ENCODE assay signal across 9 cellular contexts in the genomic region with DNA sequence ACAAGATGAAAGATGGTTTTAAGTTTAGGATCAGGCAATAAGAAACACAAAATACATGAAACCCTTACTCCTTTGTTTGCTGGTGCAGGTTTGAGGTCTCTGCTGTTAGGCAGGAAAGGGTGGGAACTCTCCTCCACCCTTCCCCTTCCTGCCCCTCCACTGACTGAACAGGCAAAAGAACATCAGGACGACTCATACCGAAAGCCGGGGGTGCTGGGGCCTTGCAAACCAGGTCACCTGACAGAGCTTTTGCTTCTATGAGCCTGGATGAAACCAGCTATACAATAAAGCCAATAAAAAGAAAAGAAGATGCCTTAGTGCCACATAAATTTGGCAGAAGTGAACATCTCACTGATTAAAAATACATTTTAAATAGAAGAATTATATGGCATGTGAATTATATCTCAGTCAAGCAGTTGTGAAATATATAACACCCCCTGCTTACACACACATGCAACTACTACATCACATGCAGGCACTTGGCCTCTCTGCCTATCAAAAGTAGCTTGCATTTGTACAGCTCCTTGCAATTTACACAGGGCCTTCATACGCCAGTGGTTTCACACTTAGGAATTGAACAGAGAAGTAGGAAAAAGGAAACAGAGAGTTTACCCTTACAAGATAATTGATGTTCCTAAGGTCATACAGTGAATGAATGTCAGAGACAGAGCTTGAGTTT.
DNase-seq lines count a peak whose midpoint lies in the region; ATAC-seq, FAIRE-seq and TF ChIP-seq lines count a peak whose summit lies in the region.
"Had no signal": no experiment of that assay in that cellular context is flagged by ENCODE, and none has a peak within 500 bp of the region (broad histone marks: within the 10 kb centered on the region; RNA-seq: fewer than 3 reads in every experiment).

No MANE protein-coding gene starts in this region.

- CTCF ChIA-PET in SK-N-SH (lab: Yijun Ruan, JAX) = interaction anchor here (0.7 kb wide), 1 partner anchor 8 kb away, joined by 3 read pairs; no protein-coding TSS in a partner anchor

- no peak overlapping the region for H3K27ac ChIP-seq in SK-N-SH (ENCODE audit: low read depth in 2 of 2, low read length in 1 of 2)
- no peak overlapping the region for H3K27ac ChIP-seq in Karpas-422 (ENCODE audit: low read length)
- H3K27ac ChIP-seq: A549 had no signal

- H3K4me3 ChIP-seq in SK-N-SH (ENCODE audit: low read depth in 2 of 2, low read length in 1 of 2) = no peak overlapping the region
- H3K4me3 ChIP-seq in Karpas-422 (ENCODE audit: low read length) = no peak overlapping the region
- H3K4me3 ChIP-seq: A549 had no signal

- H3K9me3 ChIP-seq in SK-N-SH (no peaks in the 10 kb centered on the region), Karpas-422 (ENCODE audit: low read length) (no peaks in the 10 kb centered on the region)
- H3K9me3 ChIP-seq: A549 had no signal

- ATAC-seq in SK-N-SH treated with all-trans-retinoic acid at 6 μM for 48 hours (no peak), HG03439 (IDR thresholded peaks at IDR 0.05; ENCODE audit: unreplicated experiment) (peak; percentile 83), left cardiac atrium (peak; percentile 74 to 85)
- peak; percentile 62 for ATAC-seq in stimulated activated naive CD8-positive, alpha-beta T cell treated with anti-CD3 and anti-CD28 coated beads, Interleukin-15, Interleukin-2, amounts not matched to agents 100 U/mL and 50 U/mL, for 24 hours
- ATAC-seq: A549 had no signal

- TF ChIP-seq CTCF in SK-N-SH (IDR thresholded peaks at IDR 0.05) = no peak

- TF ChIP-seq POLR2A in H54 (IDR thresholded peaks at IDR 0.05; ENCODE audit: low read depth, low read length) = no peak

- DNase-seq in SK-N-SH (no peak), left cardiac atrium (peak; percentile 69), Karpas-422 (no peak), H54 (ENCODE audit: insufficient read length, low spot score) (no peak)
- DNase-seq in activated CD4-positive, alpha-beta T cell treated with anti-CD3 and anti-CD28 coated beads, Interleukin-2, amount 50 U/mL, for 4 hours = peak; percentile 58 to 66
- DNase-seq in stimulated activated naive CD8-positive, alpha-beta T cell treated with anti-CD3 and anti-CD28 coated beads, Interleukin-15, Interleukin-2, amounts not matched to agents 100 U/mL and 50 U/mL, for 24 hours = peak; percentile 78

- H2AFZ ChIP-seq in SK-N-SH (ENCODE audit: low read depth) = peak overlapping the region; percentile 26; the same call in 1 of the 2 replicates
- H2AFZ ChIP-seq in Karpas-422 (ENCODE audit: low read length) = no peak overlapping the region

- 69% methylated on average over 4 of the region's 4 CpGs for WGBS in SK-N-SH (ENCODE audit: low lambda C conversion rate)

- no peak overlapping the region for H3K9ac ChIP-seq in SK-N-SH
- H3K9ac ChIP-seq in Karpas-422 (ENCODE audit: low read length) = no peak overlapping the region

- intact Hi-C loops in left cardiac atrium (cut with DNase I) = no loop called here

- no peak for FAIRE-seq in H54 (lab: Jason Lieb, UNC)
- FAIRE-seq: A549 had no signal

- no peaks in the 10 kb centered on the region for H3K36me3 ChIP-seq in SK-N-SH (replicated peaks in 1 of 2; ENCODE audit: control insufficient read depth in 1 of 2, insufficient read depth in 2 of 2, low read length in 1 of 2)
- H3K36me3 ChIP-seq in Karpas-422 (ENCODE audit: insufficient read depth, low read length) = no peaks in the 10 kb centered on the region

- no peak for TF ChIP-seq EP300 in SK-N-SH (IDR thresholded peaks at IDR 0.05; ENCODE audit: borderline replicate concordance in 1 of 2, low read depth in 1 of 2, low read length in 1 of 2)

- H3K79me2 ChIP-seq in SK-N-SH (ENCODE audit: insufficient read depth) (no peaks in the 10 kb centered on the region), Karpas-422 (ENCODE audit: low read length) (no peaks in the 10 kb centered on the region)

- TF ChIP-seq RAD21 in SK-N-SH (IDR thresholded peaks at IDR 0.05; ENCODE audit: low read length) = no peak

- H3F3A ChIP-seq in SK-N-SH (replicated peaks; ENCODE audit: insufficient read depth) = no peaks in the 10 kb centered on the region

- no peaks in the 10 kb centered on the region for H4K20me1 ChIP-seq in SK-N-SH (ENCODE audit: insufficient read depth)
- H4K20me1 ChIP-seq in Karpas-422 (ENCODE audit: insufficient read depth, low read depth, low read length) = no peaks in the 10 kb centered on the region

- H3K9me2 ChIP-seq in SK-N-SH = no peaks in the 10 kb centered on the region
- no peaks in the 10 kb centered on the region for H3K9me2 ChIP-seq in Karpas-422 (replicated peaks; ENCODE audit: insufficient read depth, low read length)

- POLR2A ChIA-PET in SK-N-SH (lab: Yijun Ruan, JAX) = no interaction called here

- H3K4me1 ChIP-seq in SK-N-SH (ENCODE audit: control insufficient read depth in 1 of 2, insufficient read depth in 2 of 2, low read depth in 1 of 2, low read length in 1 of 2) = peaks cover 0 to 3% of the 10 kb centered on the region in 2 experiments; a peak in 1 of 4 replicates
- H3K4me1 ChIP-seq in Karpas-422 (ENCODE audit: low read length) = no peaks in the 10 kb centered on the region
- H3K4me1 ChIP-seq: A549 had no signal

- H3K27me3 ChIP-seq in SK-N-SH (ENCODE audit: insufficient read depth) = no peaks in the 10 kb centered on the region
- H3K27me3 ChIP-seq in Karpas-422 (ENCODE audit: low read length) = 0 out of 2 replicates have a peak, but pooled peaks cover 3% of the 10 kb centered on the region

- H3K4me2 ChIP-seq in SK-N-SH (no peak overlapping the region), Karpas-422 (ENCODE audit: low read depth, low read length, poor library complexity, severe bottlenecking) (no peak overlapping the region)
- H3K4me2 ChIP-seq: A549 had no signal

TF ChIP-seq in SK-N-SH, 30 proteins besides CTCF, POLR2A, EP300 and RAD21:
- TF ChIP-seq SIN3A (IDR thresholded peaks at IDR 0.05; ENCODE audit: borderline replicate concordance, low read depth, low read length) (no peak), NFIC (IDR thresholded peaks at IDR 0.05; ENCODE audit: borderline replicate concordance) (no peak), JUND (IDR thresholded peaks at IDR 0.05) (no peak)

TF ChIP-seq in SK-N-SH treated with all-trans-retinoic acid at 6 μM for 48 hours, 23 proteins besides CTCF, POLR2A, EP300 and RAD21 (continues in another document):
- TF ChIP-seq GLIS3 (CRISPR knock-in tag; IDR thresholded peaks at IDR 0.05) (no peak), ZFP3 (CRISPR knock-in tag; IDR thresholded peaks at IDR 0.05) (no peak), ZFP30 (CRISPR knock-in tag; IDR thresholded peaks at IDR 0.05) (no peak), OSR1 (CRISPR knock-in tag; IDR thresholded peaks at IDR 0.05) (no peak), ZNF8 (CRISPR knock-in tag; IDR thresholded peaks at IDR 0.05) (no peak), PPARA (CRISPR knock-in tag; IDR thresholded peaks at IDR 0.05; ENCODE audit: borderline replicate concordance) (no peak)
- TF ChIP-seq, protein P1, sequence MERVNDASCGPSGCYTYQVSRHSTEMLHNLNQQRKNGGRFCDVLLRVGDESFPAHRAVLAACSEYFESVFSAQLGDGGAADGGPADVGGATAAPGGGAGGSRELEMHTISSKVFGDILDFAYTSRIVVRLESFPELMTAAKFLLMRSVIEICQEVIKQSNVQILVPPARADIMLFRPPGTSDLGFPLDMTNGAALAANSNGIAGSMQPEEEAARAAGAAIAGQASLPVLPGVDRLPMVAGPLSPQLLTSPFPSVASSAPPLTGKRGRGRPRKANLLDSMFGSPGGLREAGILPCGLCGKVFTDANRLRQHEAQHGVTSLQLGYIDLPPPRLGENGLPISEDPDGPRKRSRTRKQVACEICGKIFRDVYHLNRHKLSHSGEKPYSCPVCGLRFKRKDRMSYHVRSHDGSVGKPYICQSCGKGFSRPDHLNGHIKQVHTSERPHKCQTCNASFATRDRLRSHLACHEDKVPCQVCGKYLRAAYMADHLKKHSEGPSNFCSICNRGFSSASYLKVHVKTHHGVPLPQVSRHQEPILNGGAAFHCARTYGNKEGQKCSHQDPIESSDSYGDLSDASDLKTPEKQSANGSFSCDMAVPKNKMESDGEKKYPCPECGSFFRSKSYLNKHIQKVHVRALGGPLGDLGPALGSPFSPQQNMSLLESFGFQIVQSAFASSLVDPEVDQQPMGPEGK (CRISPR knock-in tag; IDR thresholded peaks at IDR 0.05; ENCODE audit: borderline replicate concordance) = no peak
- TF ChIP-seq, protein P2, sequence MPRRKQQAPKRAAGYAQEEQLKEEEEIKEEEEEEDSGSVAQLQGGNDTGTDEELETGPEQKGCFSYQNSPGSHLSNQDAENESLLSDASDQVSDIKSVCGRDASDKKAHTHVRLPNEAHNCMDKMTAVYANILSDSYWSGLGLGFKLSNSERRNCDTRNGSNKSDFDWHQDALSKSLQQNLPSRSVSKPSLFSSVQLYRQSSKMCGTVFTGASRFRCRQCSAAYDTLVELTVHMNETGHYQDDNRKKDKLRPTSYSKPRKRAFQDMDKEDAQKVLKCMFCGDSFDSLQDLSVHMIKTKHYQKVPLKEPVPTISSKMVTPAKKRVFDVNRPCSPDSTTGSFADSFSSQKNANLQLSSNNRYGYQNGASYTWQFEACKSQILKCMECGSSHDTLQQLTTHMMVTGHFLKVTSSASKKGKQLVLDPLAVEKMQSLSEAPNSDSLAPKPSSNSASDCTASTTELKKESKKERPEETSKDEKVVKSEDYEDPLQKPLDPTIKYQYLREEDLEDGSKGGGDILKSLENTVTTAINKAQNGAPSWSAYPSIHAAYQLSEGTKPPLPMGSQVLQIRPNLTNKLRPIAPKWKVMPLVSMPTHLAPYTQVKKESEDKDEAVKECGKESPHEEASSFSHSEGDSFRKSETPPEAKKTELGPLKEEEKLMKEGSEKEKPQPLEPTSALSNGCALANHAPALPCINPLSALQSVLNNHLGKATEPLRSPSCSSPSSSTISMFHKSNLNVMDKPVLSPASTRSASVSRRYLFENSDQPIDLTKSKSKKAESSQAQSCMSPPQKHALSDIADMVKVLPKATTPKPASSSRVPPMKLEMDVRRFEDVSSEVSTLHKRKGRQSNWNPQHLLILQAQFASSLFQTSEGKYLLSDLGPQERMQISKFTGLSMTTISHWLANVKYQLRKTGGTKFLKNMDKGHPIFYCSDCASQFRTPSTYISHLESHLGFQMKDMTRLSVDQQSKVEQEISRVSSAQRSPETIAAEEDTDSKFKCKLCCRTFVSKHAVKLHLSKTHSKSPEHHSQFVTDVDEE (CRISPR knock-in tag; IDR thresholded peaks at IDR 0.05) = no peak
- TF ChIP-seq, protein P3, sequence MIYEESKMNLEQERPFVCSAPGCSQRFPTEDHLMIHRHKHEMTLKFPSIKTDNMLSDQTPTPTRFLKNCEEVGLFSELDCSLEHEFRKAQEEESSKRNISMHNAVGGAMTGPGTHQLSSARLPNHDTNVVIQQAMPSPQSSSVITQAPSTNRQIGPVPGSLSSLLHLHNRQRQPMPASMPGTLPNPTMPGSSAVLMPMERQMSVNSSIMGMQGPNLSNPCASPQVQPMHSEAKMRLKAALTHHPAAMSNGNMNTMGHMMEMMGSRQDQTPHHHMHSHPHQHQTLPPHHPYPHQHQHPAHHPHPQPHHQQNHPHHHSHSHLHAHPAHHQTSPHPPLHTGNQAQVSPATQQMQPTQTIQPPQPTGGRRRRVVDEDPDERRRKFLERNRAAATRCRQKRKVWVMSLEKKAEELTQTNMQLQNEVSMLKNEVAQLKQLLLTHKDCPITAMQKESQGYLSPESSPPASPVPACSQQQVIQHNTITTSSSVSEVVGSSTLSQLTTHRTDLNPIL (CRISPR knock-in tag; IDR thresholded peaks at IDR 0.05; ENCODE audit: low read depth) = no peak

Comparison
In these comparisons a context has a peak if more than half of its experiments do, and no peak if none do; other contexts are left out.
1. DNase-seq: peak in activated CD4-positive, alpha-beta T cell treated with anti-CD3 and anti-CD28 coated beads, Interleukin-2, amount 50 U/mL, for 4 hours (2 of 2), left cardiac atrium (single experiment) and stimulated activated naive CD8-positive, alpha-beta T cell treated with anti-CD3 and anti-CD28 coated beads, Interleukin-15, Interleukin-2, amounts not matched to agents 100 U/mL and 50 U/mL, for 24 hours (single experiment); none in SK-N-SH (single experiment), Karpas-422 (single experiment) and H54 (single experiment).